25 cellular contexts compared by ENCODE assay signal in genomic region chr10:6342091-6342490, GRCh38.
"Had no signal": no experiment of that assay in that cellular context is flagged by ENCODE, and none has a peak within 500 bp of the region (broad histone marks: within the 10 kb centered on the region; RNA-seq: fewer than 3 reads in every experiment).

No MANE protein-coding gene starts in this region.

- H3K36me3 ChIP-seq: adrenal gland, cardiac muscle cell, left ventricle myocardium inferior, ovary, right lobe of liver, thyroid gland, upper lobe of left lung, vagina had no signal

- ATAC-seq: activated CD4-positive, alpha-beta T cell treated with anti-CD3 and anti-CD28 coated beads for 36 hours; right lobe of liver; stimulated activated naive CD8-positive, alpha-beta T cell treated with anti-CD3 and anti-CD28 coated beads, Interleukin-15, Interleukin-2, amounts not matched to agents 100 U/mL and 50 U/mL, for 24 hours; T-cell had no signal

- DNase-seq: activated B cell treated with CpG ODN at 0.5 μM for 24 hours; activated CD4-positive, alpha-beta T cell treated with anti-CD3 and anti-CD28 coated beads for 36 hours; activated CD8-positive, alpha-beta memory T cell treated with anti-CD3 and anti-CD28 coated beads for 24 hours; activated effector memory CD4-positive, alpha-beta T cell treated with anti-CD3 and anti-CD28 coated beads, Interleukin-2, amount 50 U/mL, for 16 hours; activated naive CD4-positive, alpha-beta T cell treated with anti-CD3 and anti-CD28 coated beads for 36 hours; activated naive CD8-positive, alpha-beta T cell treated with anti-CD3 and anti-CD28 coated beads for 36 hours; adrenal gland; aorta; dorsolateral prefrontal cortex; effector memory CD4-positive, alpha-beta T cell; kidney glomerular epithelial cell; left ventricle myocardium inferior; mammary epithelial cell; ovary; right lobe of liver; stimulated activated CD4-positive, alpha-beta T cell treated with anti-CD3 and anti-CD28 coated beads, Interleukin-12 subunit alpha, Interleukin-12 subunit beta, amount 100 ng/mL, for 4 hours; stimulated activated CD4-positive, alpha-beta T cell treated with anti-CD3 and anti-CD28 coated beads, Interleukin-4, amount 100 ng/mL, for 1 hour; stimulated activated naive CD8-positive, alpha-beta T cell treated with anti-CD3 and anti-CD28 coated beads, Interleukin-15, Interleukin-2, amounts not matched to agents 100 U/mL and 50 U/mL, for 24 hours; substantia nigra; T-cell; thyroid gland; upper lobe of left lung had no signal

- H3K27me3 ChIP-seq: adrenal gland, cardiac muscle cell, dorsolateral prefrontal cortex, ovary, right lobe of liver, thyroid gland, upper lobe of left lung, vagina had no signal

- H3K4me1 ChIP-seq: adrenal gland, left ventricle myocardium inferior, right lobe of liver, vagina had no signal

- H3K4me3 ChIP-seq: adrenal gland, cardiac muscle cell, coronary artery, dorsolateral prefrontal cortex, left ventricle myocardium inferior, ovary, right lobe of liver, thyroid gland, upper lobe of left lung, vagina had no signal

- H3K9me3 ChIP-seq: adrenal gland, ovary, right lobe of liver, thyroid gland, upper lobe of left lung, vagina had no signal

- H3K27ac ChIP-seq: adrenal gland, cardiac muscle cell, coronary artery, left ventricle myocardium inferior, ovary, right lobe of liver, thyroid gland, upper lobe of left lung, vagina had no signal
